Comparison of ENCODE assay signal across 9 cellular contexts in the genomic region with DNA sequence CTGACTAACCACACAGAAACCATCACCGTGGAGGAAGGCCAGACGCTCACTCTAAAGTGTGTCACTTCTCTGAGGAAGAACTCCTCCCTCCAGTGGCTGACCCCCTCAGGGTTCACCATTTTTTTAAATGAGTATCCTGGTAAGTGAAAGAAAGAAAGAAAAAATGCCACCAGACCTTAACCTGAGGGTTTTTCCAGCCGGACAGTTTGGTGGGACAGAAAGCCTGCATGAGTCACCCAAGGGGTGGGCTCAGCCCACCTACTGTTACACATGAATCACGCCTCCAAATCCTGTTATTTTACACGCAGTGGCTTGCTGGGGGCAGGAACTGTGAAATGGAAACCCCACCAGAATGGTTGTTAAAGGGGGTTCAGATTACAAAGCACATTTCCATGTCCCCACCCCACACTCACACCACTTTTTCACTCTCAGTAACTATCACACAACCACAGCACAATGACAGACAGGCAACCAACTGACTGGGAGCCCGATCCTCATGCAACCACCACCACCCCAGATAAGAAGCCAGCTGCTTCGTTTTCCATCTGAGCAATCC. TPM values are rescaled to one million over a fixed set of nuclear protein-coding genes. Genes with fewer than 3 reads are reported as not detected.
DNase-seq lines count a peak whose midpoint lies in the region; ATAC-seq and TF ChIP-seq lines count a peak whose summit lies in the region.
"Had no signal": no experiment of that assay in that cellular context is flagged by ENCODE, and none has a peak within 500 bp of the region (broad histone marks: within the 10 kb centered on the region; RNA-seq: fewer than 3 reads in every experiment).

No MANE protein-coding gene starts in this region.

- ATAC-seq in Right ventricle myocardium superior (ENCODE audit: poor library complexity) (no peak), GM19035 (IDR thresholded peaks at IDR 0.05; ENCODE audit: unreplicated experiment) (no peak)

- intact Hi-C loops in Right ventricle myocardium superior (cut with DNase I) = loop anchor here (5.0 to 10.0 kb wide), 3 partner anchors 53 to 265 kb away; no protein-coding TSS in a partner anchor

- no peak overlapping the region for H3K4me3 ChIP-seq in foreskin fibroblast (ENCODE audit: low read depth in 1 of 2, low read length in 2 of 2)

- peak; percentile 47 for DNase-seq in activated naive CD4-positive, alpha-beta T cell treated with Interleukin-2 at 50 U/mL for 16 hours
- DNase-seq in activated naive CD4-positive, alpha-beta T cell treated with anti-CD3 and anti-CD28 coated beads, Interleukin-2, amount 50 U/mL, for 16 hours = no peak
- DNase-seq in activated CD8-positive, alpha-beta memory T cell treated with anti-CD3 and anti-CD28 coated beads, Interleukin-2, amount 50 U/mL, for 1 hour (ENCODE audit: extremely low read depth) = peak; percentile 49
- peak; percentile 10 to 44 for DNase-seq in foreskin fibroblast
- DNase-seq in stimulated activated CD8-positive, alpha-beta memory T cell treated with anti-CD3 and anti-CD28 coated beads, Interleukin-7, amount 100 ng/mL, for 4 hours (ENCODE audit: low read depth in 2 of 2) = peak; percentile 60 to 64
- DNase-seq in Right ventricle myocardium superior = no peak
- DNase-seq in NCI-H1417 treated with DMSO at 0.1 percent for 48 hours (lab: John Stamatoyannopoulos, UW) = no peak
- DNase-seq: NCI-H2029 treated with DMSO at 0.1 percent for 48 hours had no signal

- TF ChIP-seq CTCF in foreskin fibroblast (IDR thresholded peaks at IDR 0.05; ENCODE audit: low read depth, low read length) = peak; percentile 9

RNA-seq across cellular contexts. Expression of a gene that starts 11.9 kb away (rescaled TPM):
- total RNA-seq in Right ventricle myocardium superior = 0.11 TPM

RNA-seq across cellular contexts. Expression of a gene that starts 32.4 kb away (rescaled TPM):
- 2.6 TPM for total RNA-seq in Right ventricle myocardium superior

Comparison
In these comparisons a context has a peak if more than half of its experiments do, and no peak if none do; other contexts are left out.
1. DNase-seq: peak in activated naive CD4-positive, alpha-beta T cell treated with Interleukin-2 at 50 U/mL for 16 hours (single experiment), activated CD8-positive, alpha-beta memory T cell treated with anti-CD3 and anti-CD28 coated beads, Interleukin-2, amount 50 U/mL, for 1 hour (single experiment), foreskin fibroblast (2 of 2) and stimulated activated CD8-positive, alpha-beta memory T cell treated with anti-CD3 and anti-CD28 coated beads, Interleukin-7, amount 100 ng/mL, for 4 hours (2 of 2); none in activated naive CD4-positive, alpha-beta T cell treated with anti-CD3 and anti-CD28 coated beads, Interleukin-2, amount 50 U/mL, for 16 hours (single experiment), Right ventricle myocardium superior (single experiment) and NCI-H1417 treated with DMSO at 0.1 percent for 48 hours (single experiment).